In the genomic region with DNA sequence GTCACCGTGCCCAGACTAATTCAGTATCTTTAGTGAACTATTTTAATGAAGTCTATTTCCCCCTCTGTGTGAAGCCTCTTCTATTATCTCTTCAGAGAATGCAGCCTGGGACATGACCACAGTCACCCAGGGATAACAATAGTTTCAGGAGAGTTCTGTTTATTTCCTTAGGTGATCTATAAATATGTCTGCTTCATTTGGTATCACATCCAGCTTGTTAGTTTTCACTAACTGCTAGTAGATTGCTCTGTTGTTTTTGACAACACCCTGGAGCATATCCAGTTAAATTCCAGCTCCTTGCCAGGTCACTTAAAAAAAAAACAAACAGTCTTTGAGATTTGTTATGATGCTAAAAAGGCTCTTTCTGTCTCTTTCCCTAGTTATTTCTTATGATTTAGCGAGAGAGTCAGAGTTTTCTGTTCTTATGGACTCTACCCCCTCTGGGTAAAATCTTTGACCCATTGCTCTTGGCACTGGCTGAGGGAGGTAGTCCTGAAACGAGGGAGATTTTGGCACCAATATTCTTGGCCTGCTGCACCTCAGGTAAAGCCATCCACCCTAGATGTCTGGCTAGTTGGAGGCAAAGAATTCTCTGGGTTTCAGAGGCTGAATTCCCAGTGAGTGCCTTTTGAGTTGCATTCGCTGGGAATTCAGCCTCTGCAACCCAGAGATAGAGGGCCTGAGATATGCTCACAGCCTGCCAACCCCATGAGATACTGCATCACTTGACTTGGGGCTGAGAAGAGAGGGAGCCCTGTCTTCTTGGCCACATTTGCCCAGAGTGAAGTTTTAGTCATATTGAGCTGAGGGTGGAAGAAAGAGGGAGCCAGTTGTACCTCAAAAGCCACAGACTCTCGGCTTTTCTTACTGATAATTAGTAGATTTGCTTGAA, we compare ENCODE assay signal across 16 cellular contexts.
DNase-seq lines count a peak whose midpoint lies in the region; ATAC-seq and TF ChIP-seq lines count a peak whose summit lies in the region.
"Had no signal": no experiment of that assay in that cellular context is flagged by ENCODE, and none has a peak within 500 bp of the region (broad histone marks: within the 10 kb centered on the region; RNA-seq: fewer than 3 reads in every experiment).

No MANE protein-coding gene starts in this region.

- CTCF ChIA-PET in WTC11 (lab: Charles Lee), result no interaction called here

- TF ChIP-seq CTCF in WTC11 (IDR thresholded peaks at IDR 0.05) (no peak), fibroblast of villous mesenchyme (IDR thresholded peaks at IDR 0.05; ENCODE audit: insufficient read depth, low read depth, low read length) (no peak)

- H3K9me3 Mint-ChIP-seq in WTC11, result peaks cover 19% of the 10 kb centered on the region

- DNase-seq in WTC11 (ENCODE audit: low spot score) (no peak), fibroblast of villous mesenchyme (ENCODE audit: low read depth) (peak; percentile 25), iris pigment epithelial cell (ENCODE audit: low read depth) (peak; percentile 8), NCI-H774 (lab: John Stamatoyannopoulos, UW) (no peak), SW 1271 (lab: John Stamatoyannopoulos, UW) (no peak)
- DNase-seq: HCEC 1CT; KBM-7; NCI-H1048; NCI-H146; NCI-H2227 treated with DMSO at 0.1 percent for 48 hours; NCI-H526 treated with DMSO at 0.1 percent for 48 hours; NK-92 treated with Interleukin-12 subunit alpha and Interleukin-12 subunit beta, amount 100 ng/mL, for 24 hours had no signal

- H3K27ac Mint-ChIP-seq in WTC11, result no peak overlapping the region

- no peak overlapping the region for H3K4me3 ChIP-seq in HUES48 (ENCODE audit: low read depth, low read length)
- no peak overlapping the region for H3K4me3 ChIP-seq in fibroblast of villous mesenchyme (ENCODE audit: low read depth, low read length)
- H3K4me3 ChIP-seq: A549 had no signal

- H3K9ac ChIP-seq in HUES48 (ENCODE audit: low read depth, low read length), result no peak overlapping the region

- peaks cover 8% of the 10 kb centered on the region for H3K4me1 Mint-ChIP-seq in WTC11

- ATAC-seq in WTC11 (peak; percentile 30; the same call in 1 of the 2 replicates), HG02981 (IDR thresholded peaks at IDR 0.05; ENCODE audit: unreplicated experiment) (no peak)
- ATAC-seq: A549 had no signal

- H3K27me3 Mint-ChIP-seq in WTC11 (ENCODE audit: low read depth), result peaks cover 10% of the 10 kb centered on the region

- peaks cover 41% of the 10 kb centered on the region for H3K36me3 Mint-ChIP-seq in WTC11

- POLR2A ChIA-PET in WTC11 (lab: Charles Lee), result no interaction called here

- peaks cover 7% of the 10 kb centered on the region; the same call in 1 of the 2 replicates for H3K4me1 ChIP-seq in HUES48 (ENCODE audit: control insufficient read depth, insufficient read depth, low read length)
- H3K4me1 ChIP-seq: A549 had no signal

- H3K27me3 ChIP-seq in HUES48 (ENCODE audit: control insufficient read depth, insufficient read depth, low read length), result peaks cover 1% of the 10 kb centered on the region; the same call in 1 of the 2 replicates

- no peak overlapping the region for H3K4me3 Mint-ChIP-seq in WTC11

- H3K36me3 ChIP-seq in HUES48 (ENCODE audit: control insufficient read depth, insufficient read depth, low read length), result peaks cover 22% of the 10 kb centered on the region

- no peaks in the 10 kb centered on the region for H3K9me3 ChIP-seq in HUES48 (ENCODE audit: control insufficient read depth, insufficient read depth, low read length)
- H3K9me3 ChIP-seq: A549 had no signal

- peak overlapping the region; percentile 14 for H3K27ac ChIP-seq in HUES48 (ENCODE audit: low read depth, low read length)
- H3K27ac ChIP-seq: A549, C4-2B had no signal

TF ChIP-seq in WTC11, 78 proteins besides CTCF, POLR2A, EP300 and RAD21:
- TF ChIP-seq TEAD1 (CRISPR knock-in tag; IDR thresholded peaks at IDR 0.05), result no peak
- no peak for TF ChIP-seq CBFB (CRISPR knock-in tag; IDR thresholded peaks at IDR 0.05; ENCODE audit: low read depth)
- TF ChIP-seq ZNF317 (CRISPR knock-in tag; IDR thresholded peaks at IDR 0.05; ENCODE audit: borderline replicate concordance, low read depth), result no peak

Comparison
In these comparisons a context has a peak if more than half of its experiments do, and no peak if none do; other contexts are left out.
1. DNase-seq: peak in fibroblast of villous mesenchyme (single experiment) and iris pigment epithelial cell (single experiment); none in WTC11 (single experiment), NCI-H774 (single experiment) and SW 1271 (0 of 2).